In genomic region chr16:2161911-2162310, GRCh38 we compare ENCODE assay signal across 17 cellular contexts. TPM values are rescaled to one million over a fixed set of nuclear protein-coding genes. Genes with fewer than 3 reads are reported as not detected.
DNase-seq lines count a peak whose midpoint lies in the region; ATAC-seq, FAIRE-seq and TF ChIP-seq lines count a peak whose summit lies in the region.
"Had no signal": no experiment of that assay in that cellular context is flagged by ENCODE, and none has a peak within 500 bp of the region (broad histone marks: within the 10 kb centered on the region; RNA-seq: fewer than 3 reads in every experiment).

No MANE protein-coding gene starts in this region.

- H3K27me3 ChIP-seq in left ventricle myocardium inferior (ENCODE audit: low read depth) (no peaks in the 10 kb centered on the region), keratinocyte (ENCODE audit: control insufficient read depth, extremely low read depth, insufficient read depth, low read length) (no peaks in the 10 kb centered on the region), uterus (no peaks in the 10 kb centered on the region), heart right ventricle (no peaks in the 10 kb centered on the region)
- H3K27me3 ChIP-seq: testis had no signal

- H2AFZ ChIP-seq in keratinocyte (ENCODE audit: control insufficient read depth, low read length): no peak overlapping the region

- WGBS in heart right ventricle, 2 donors: 93 to 95% methylated on average over 10 of the region's 10 CpGs

- peaks cover 38% of the 10 kb centered on the region for H4K20me1 ChIP-seq in keratinocyte (ENCODE audit: control insufficient read depth, extremely low read depth, insufficient read depth, low read length)

- H3K27ac ChIP-seq in left ventricle myocardium inferior (replicated peaks) (peak overlapping the region; percentile 67), keratinocyte (ENCODE audit: control insufficient read depth, insufficient read depth, low read length) (peak overlapping the region; percentile 36), uterus (peak overlapping the region; percentile 65 to 74), heart right ventricle (peak overlapping the region in 5 of 10 donors; percentile 34 to 66 (median 51))
- H3K27ac ChIP-seq: testis had no signal

- dilution Hi-C loops in keratinocyte (cut with MboI; ENCODE audit: extremely low pct_ligation_motif_present, low sequenced_read_pairs): no loop called here

- TF ChIP-seq POLR2A in uterus (IDR thresholded peaks at IDR 0.05): no peak

- no peak for TF ChIP-seq CTCF in left ventricle myocardium inferior (IDR thresholded peaks at IDR 0.05; ENCODE audit: borderline replicate concordance)
- TF ChIP-seq CTCF in keratinocyte (optimal IDR thresholded peaks at IDR 0.05 in 1 of 3, IDR thresholded peaks at IDR 0.05 in 1 of 3, conservative IDR thresholded peaks at IDR 0.05 in 1 of 3; ENCODE audit: extremely low read depth in 1 of 3, insufficient read depth in 2 of 3, low read length in 3 of 3): no peak
- TF ChIP-seq CTCF in uterus (IDR thresholded peaks at IDR 0.05): no peak
- TF ChIP-seq CTCF in heart right ventricle (IDR thresholded peaks at IDR 0.05): no peak

- peak overlapping the region; percentile 18 for H3K9ac ChIP-seq in keratinocyte (ENCODE audit: control insufficient read depth, extremely low read depth, insufficient read depth, low read length)

- ATAC-seq in left ventricle myocardium superior (no peak), heart right ventricle (no peak)

- peaks cover 6% of the 10 kb centered on the region for H3K9me1 ChIP-seq in keratinocyte (ENCODE audit: control insufficient read depth, extremely low read depth, insufficient read depth, low read length)

- intact Hi-C loops in left ventricle myocardium inferior (cut with micrococcal nuclease): no loop called here
- intact Hi-C loops in left ventricle myocardium superior (cut with micrococcal nuclease): no loop called here
- intact Hi-C loops in uterus (cut with DNase I; ENCODE audit: low total_unique reads): no loop called here
- intact Hi-C loops in heart right ventricle (cut with DNase I): no loop called here

- DNase-seq in left ventricle myocardium inferior (no peak), left ventricle myocardium superior (no peak), keratinocyte (ENCODE audit: low read depth, low spot score) (no peak), uterus (no peak), GOT3 (lab: John Stamatoyannopoulos, UW) (no peak), heart right ventricle (no peak)
- DNase-seq: activated CD4-positive, CD25-positive, alpha-beta regulatory T cell treated with anti-CD3 and anti-CD28 coated beads, Interleukin-2, amount 50 U/mL, for 72 hours; activated T-cell treated with anti-CD3 and anti-CD28 coated beads, Interleukin-2, amount 50 U/mL, for 48 hours; GDM1; NCI-H1105; NCI-H446 treated with DMSO at 0.1 percent for 48 hours; occipital lobe; T-helper 1 cell; testis had no signal

- H3K79me2 ChIP-seq in keratinocyte (ENCODE audit: control insufficient read depth, insufficient read depth, low read length): peaks cover 63% of the 10 kb centered on the region

- H3K9me3 ChIP-seq in left ventricle myocardium inferior (replicated peaks) (no peaks in the 10 kb centered on the region), keratinocyte (ENCODE audit: control insufficient read depth, low read depth, low read length) (no peaks in the 10 kb centered on the region), uterus (no peaks in the 10 kb centered on the region), heart right ventricle (no peaks in the 10 kb centered on the region)
- H3K9me3 ChIP-seq: testis had no signal

- H3K4me1 ChIP-seq in left ventricle myocardium inferior (peaks cover 45% of the 10 kb centered on the region), keratinocyte (ENCODE audit: control insufficient read depth, extremely low read depth, insufficient read depth, low read length) (peaks cover 62% of the 10 kb centered on the region), uterus (peaks cover 5 to 25% of the 10 kb centered on the region in 2 donors), heart right ventricle (peaks cover 8 to 49% (median 33%) of the 10 kb centered on the region in 9 donors)

- H3K4me3 ChIP-seq in left ventricle myocardium inferior (no peak overlapping the region), keratinocyte (ENCODE audit: control insufficient read depth in 2 of 3, extremely low read depth in 1 of 3, insufficient read depth in 2 of 3, low read depth in 1 of 3, low read length in 3 of 3) (peak overlapping the region in 1 of 3 experiments; percentile 26), uterus (no peak overlapping the region), heart right ventricle (no peak overlapping the region)
- H3K4me3 ChIP-seq: lung, testis had no signal

- peak overlapping the region; percentile 38 for H3K4me2 ChIP-seq in keratinocyte (ENCODE audit: control insufficient read depth, extremely low read depth, insufficient read depth, low read depth, low read length)

- H3K36me3 ChIP-seq in left ventricle myocardium inferior (peaks cover 13% of the 10 kb centered on the region), keratinocyte (ENCODE audit: control insufficient read depth in 2 of 2, extremely low read depth in 1 of 2, insufficient read depth in 2 of 2, low read length in 2 of 2) (peaks cover 9 to 15% of the 10 kb centered on the region in 2 experiments), uterus (no peaks in the 10 kb centered on the region), heart right ventricle (peaks cover 0 to 25% (median 4%) of the 10 kb centered on the region in 9 donors)

- no peak for FAIRE-seq in keratinocyte (lab: Jason Lieb, UNC)
- FAIRE-seq: A204.1, RCC 7860 had no signal

RNA-seq across cellular contexts. Expression of gene TRAF7, which starts 6.3 kb away (rescaled TPM):
- total RNA-seq in left ventricle myocardium inferior: 26.0 TPM
- 21.4 TPM for total RNA-seq in left ventricle myocardium superior
- polyA plus RNA-seq in keratinocyte: 38.4 to 52.1 TPM (median 45.9 TPM) in 3 replicates
- 28.3 TPM for polyA plus RNA-seq in keratinocyte (2011; ENCODE audit: low read depth)
- polyA plus RNA-seq in keratinocyte (2011; cell fraction: cytosol; rRNA removed): 37.3 and 68.2 TPM in 2 replicates
- polyA plus RNA-seq in keratinocyte (2011; cell fraction: nucleus; rRNA removed): 51.7 and 65.5 TPM in 2 replicates
- polyA plus RNA-seq in keratinocyte (2012; ENCODE audit: low replicate concordance): 41.9 and 72.5 TPM in 2 replicates
- polyA minus RNA-seq in keratinocyte: 54.2 to 122 TPM (median 60.8 TPM) in 3 replicates
- polyA minus RNA-seq in keratinocyte (2011; cell fraction: cytosol; rRNA and poly(A)+ RNA removed): 96.1 TPM
- 35.2 and 37.6 TPM in 2 replicates for polyA minus RNA-seq in keratinocyte (2011; cell fraction: nucleus; rRNA and poly(A)+ RNA removed)
- total RNA-seq in uterus: 10 to 100 TPM; 15.3 to 97.1 (median 51.7) TPM
- 10 to 100 TPM; 16.9 to 44.9 (median 23.8) TPM for total RNA-seq in heart right ventricle
- 10 to 100 TPM; 14.6 to 28.2 TPM for polyA plus RNA-seq in heart right ventricle

RNA-seq across cellular contexts. Expression of gene RAB26, which starts 13.5 kb away (rescaled TPM):
- 1.7 TPM for total RNA-seq in left ventricle myocardium inferior
- 1.7 TPM for total RNA-seq in left ventricle myocardium superior
- polyA plus RNA-seq in keratinocyte: 0.44 to 0.91 TPM (median 0.58 TPM) in 3 replicates
- not detected for polyA plus RNA-seq in keratinocyte (2011; ENCODE audit: low read depth)
- polyA plus RNA-seq in keratinocyte (2011; cell fraction: cytosol; rRNA removed): 0.21 and 0.70 TPM in 2 replicates
- polyA plus RNA-seq in keratinocyte (2011; cell fraction: nucleus; rRNA removed): 1.0 and 2.2 TPM in 2 replicates
- 0.83 and 1.5 TPM in 2 replicates for polyA plus RNA-seq in keratinocyte (2012; ENCODE audit: low replicate concordance)
- polyA minus RNA-seq in keratinocyte: 0.23 to 0.77 TPM in 2 of 3 replicates, not detected in the other
- not detected for polyA minus RNA-seq in keratinocyte (2011; cell fraction: cytosol; rRNA and poly(A)+ RNA removed)
- polyA minus RNA-seq in keratinocyte (2011; cell fraction: nucleus; rRNA and poly(A)+ RNA removed): 0.74 and 1.2 TPM in 2 replicates
- total RNA-seq in uterus: under 1 TPM in 1 of 4 donors, not detected in 3; 0.21 TPM
- total RNA-seq in heart right ventricle: 1 to 10 TPM in 8 of 10 donors, under 1 TPM in 2; 0.74 to 4.3 (median 1.6) TPM
- 1 to 10 TPM in 1 of 2 donors, under 1 TPM in 1; 0.26 to 6.4 TPM for polyA plus RNA-seq in heart right ventricle

RNA-seq across cellular contexts. Expression of gene PKD1, which starts 26.2 kb away (rescaled TPM):
- total RNA-seq in left ventricle myocardium inferior: 83.9 TPM
- 92.9 TPM for total RNA-seq in left ventricle myocardium superior
- polyA plus RNA-seq in keratinocyte: 10.6 to 22.9 TPM (median 16.4 TPM) in 3 replicates
- 11.0 TPM for polyA plus RNA-seq in keratinocyte (2011; ENCODE audit: low read depth)
- 3.8 and 11.5 TPM in 2 replicates for polyA plus RNA-seq in keratinocyte (2011; cell fraction: cytosol; rRNA removed)
- polyA plus RNA-seq in keratinocyte (2011; cell fraction: nucleus; rRNA removed): 104 and 139 TPM in 2 replicates
- polyA plus RNA-seq in keratinocyte (2012; ENCODE audit: low replicate concordance): 19.6 and 30.4 TPM in 2 replicates
- polyA minus RNA-seq in keratinocyte: 39.6 to 62.5 TPM (median 40.9 TPM) in 3 replicates
- 57.4 TPM for polyA minus RNA-seq in keratinocyte (2011; cell fraction: cytosol; rRNA and poly(A)+ RNA removed)
- 139 and 161 TPM in 2 replicates for polyA minus RNA-seq in keratinocyte (2011; cell fraction: nucleus; rRNA and poly(A)+ RNA removed)
- 100 to 1,000 TPM; 149 to 383 (median 197) TPM for total RNA-seq in uterus
- 100 to 1,000 TPM in 6 of 10 donors, 10 to 100 TPM in 4; 79.3 to 122 (median 104) TPM for total RNA-seq in heart right ventricle
- 100 to 1,000 TPM in 1 of 2 donors, 10 to 100 TPM in 1; 76.7 to 114 TPM for polyA plus RNA-seq in heart right ventricle

RNA-seq across cellular contexts. Expression of gene CASKIN1, which starts 34.5 kb away (rescaled TPM):
- total RNA-seq in left ventricle myocardium inferior (4.0 TPM), left ventricle myocardium superior (9.2 TPM), uterus (1 to 10 TPM in 1 of 4 donors, under 1 TPM in 1, not detected in 2; 0.40 to 2.7 TPM), heart right ventricle (1 to 10 TPM in 5 of 10 donors, under 1 TPM in 5; 0.24 to 6.0 (median 1.1) TPM)
- polyA plus RNA-seq in keratinocyte (0.01 to 0.45 TPM (median 0.04 TPM) in 3 replicates), heart right ventricle (1 to 10 TPM in 1 of 2 donors, under 1 TPM in 1; 0.33 to 3.4 TPM)
- 0.07 TPM for polyA plus RNA-seq in keratinocyte (2011; ENCODE audit: low read depth)
- 0.01 and 0.12 TPM in 2 replicates for polyA plus RNA-seq in keratinocyte (2011; cell fraction: cytosol; rRNA removed)
- polyA plus RNA-seq in keratinocyte (2011; cell fraction: nucleus; rRNA removed): 0.08 and 0.27 TPM in 2 replicates
- polyA plus RNA-seq in keratinocyte (2012; ENCODE audit: low replicate concordance): 0.02 and 0.78 TPM in 2 replicates
- 0.03 to 0.07 TPM in 2 of 3 replicates, not detected in the other for polyA minus RNA-seq in keratinocyte
- polyA minus RNA-seq in keratinocyte (2011; cell fraction: cytosol; rRNA and poly(A)+ RNA removed): not detected
- 0.11 TPM in 1 of 2 replicates, not detected in the other for polyA minus RNA-seq in keratinocyte (2011; cell fraction: nucleus; rRNA and poly(A)+ RNA removed)

RNA-seq across cellular contexts. Expression of gene MLST8, which starts 43.3 kb away (rescaled TPM):
- 27.3 TPM for total RNA-seq in left ventricle myocardium inferior
- 29.9 TPM for total RNA-seq in left ventricle myocardium superior
- polyA plus RNA-seq in keratinocyte: 35.7 to 68.9 TPM (median 54.7 TPM) in 3 replicates
- polyA plus RNA-seq in keratinocyte (2011; ENCODE audit: low read depth): 66.9 TPM
- 43.6 and 90.2 TPM in 2 replicates for polyA plus RNA-seq in keratinocyte (2011; cell fraction: cytosol; rRNA removed)
- polyA plus RNA-seq in keratinocyte (2011; cell fraction: nucleus; rRNA removed): 36.0 and 46.8 TPM in 2 replicates
- polyA plus RNA-seq in keratinocyte (2012; ENCODE audit: low replicate concordance): 29.2 and 45.0 TPM in 2 replicates
- 36.3 to 85.2 TPM (median 44.4 TPM) in 3 replicates for polyA minus RNA-seq in keratinocyte
- polyA minus RNA-seq in keratinocyte (2011; cell fraction: cytosol; rRNA and poly(A)+ RNA removed): 59.9 TPM
- polyA minus RNA-seq in keratinocyte (2011; cell fraction: nucleus; rRNA and poly(A)+ RNA removed): 15.7 and 17.8 TPM in 2 replicates
- total RNA-seq in uterus: 10 to 100 TPM in 3 of 4 donors, 1 to 10 TPM in 1; 9.3 to 32.8 (median 21.5) TPM
- 10 to 100 TPM; 19.3 to 28.8 (median 23.6) TPM for total RNA-seq in heart right ventricle
- 10 to 100 TPM; 38.8 to 43.1 TPM for polyA plus RNA-seq in heart right ventricle
